ENCODE assay signal across 8 cellular contexts in the genomic region with DNA sequence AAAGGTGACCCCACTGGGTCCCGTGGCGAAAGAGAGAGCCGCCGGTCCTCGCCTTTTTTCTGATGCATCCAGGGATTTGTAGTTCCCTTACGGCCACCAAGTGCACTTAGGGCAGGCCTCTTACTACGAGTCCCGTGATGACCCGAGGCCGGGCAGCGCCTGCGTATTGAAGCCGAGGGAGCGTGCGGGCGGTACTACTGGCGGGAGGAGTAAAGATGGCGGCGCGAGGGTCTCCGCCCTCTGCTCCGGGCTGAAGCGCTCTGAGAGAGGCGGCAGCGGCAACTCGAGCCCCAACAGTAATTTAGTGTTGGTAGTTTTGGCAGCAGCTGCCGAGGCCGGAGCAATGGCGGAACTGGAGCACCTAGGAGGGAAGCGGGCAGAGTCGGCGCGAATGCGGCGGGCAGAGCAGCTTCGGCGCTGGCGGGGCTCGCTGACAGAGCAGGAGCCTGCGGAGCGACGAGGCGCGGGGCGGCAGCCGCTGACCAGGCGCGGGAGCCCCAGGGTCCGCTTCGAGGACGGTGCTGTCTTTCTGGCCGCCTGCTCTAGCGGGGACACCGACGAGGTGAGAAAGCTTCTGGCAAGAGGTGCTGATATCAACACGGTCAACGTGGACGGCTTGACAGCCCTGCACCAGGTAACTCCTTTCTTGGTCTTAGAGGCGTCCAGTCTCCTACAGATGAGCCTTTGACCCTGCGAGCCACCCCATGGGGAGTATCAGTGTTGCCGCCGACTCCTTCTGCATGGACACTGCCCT. TPM values are rescaled to one million over a fixed set of nuclear protein-coding genes. Genes with fewer than 3 reads are reported as not detected.
DNase-seq lines count a peak whose midpoint lies in the region; ATAC-seq, FAIRE-seq and TF ChIP-seq lines count a peak whose summit lies in the region.

A gene with protein sequence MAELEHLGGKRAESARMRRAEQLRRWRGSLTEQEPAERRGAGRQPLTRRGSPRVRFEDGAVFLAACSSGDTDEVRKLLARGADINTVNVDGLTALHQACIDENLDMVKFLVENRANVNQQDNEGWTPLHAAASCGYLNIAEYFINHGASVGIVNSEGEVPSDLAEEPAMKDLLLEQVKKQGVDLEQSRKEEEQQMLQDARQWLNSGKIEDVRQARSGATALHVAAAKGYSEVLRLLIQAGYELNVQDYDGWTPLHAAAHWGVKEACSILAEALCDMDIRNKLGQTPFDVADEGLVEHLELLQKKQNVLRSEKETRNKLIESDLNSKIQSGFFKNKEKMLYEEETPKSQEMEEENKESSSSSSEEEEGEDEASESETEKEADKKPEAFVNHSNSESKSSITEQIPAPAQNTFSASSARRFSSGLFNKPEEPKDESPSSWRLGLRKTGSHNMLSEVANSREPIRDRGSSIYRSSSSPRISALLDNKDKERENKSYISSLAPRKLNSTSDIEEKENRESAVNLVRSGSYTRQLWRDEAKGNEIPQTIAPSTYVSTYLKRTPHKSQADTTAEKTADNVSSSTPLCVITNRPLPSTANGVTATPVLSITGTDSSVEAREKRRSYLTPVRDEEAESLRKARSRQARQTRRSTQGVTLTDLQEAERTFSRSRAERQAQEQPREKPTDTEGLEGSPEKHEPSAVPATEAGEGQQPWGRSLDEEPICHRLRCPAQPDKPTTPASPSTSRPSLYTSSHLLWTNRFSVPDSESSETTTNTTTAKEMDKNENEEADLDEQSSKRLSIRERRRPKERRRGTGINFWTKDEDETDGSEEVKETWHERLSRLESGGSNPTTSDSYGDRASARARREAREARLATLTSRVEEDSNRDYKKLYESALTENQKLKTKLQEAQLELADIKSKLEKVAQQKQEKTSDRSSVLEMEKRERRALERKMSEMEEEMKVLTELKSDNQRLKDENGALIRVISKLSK (plus strand): TSS at position 191 of the 754 bp plus-strand sequence. CDS start 153 bp downstream, at position 344.

- H3K79me2 ChIP-seq in smooth muscle cell (ENCODE audit: low read depth) = peaks cover 32% of the 10 kb centered on the region

- WGBS in smooth muscle cell (ENCODE audit: low lambda C conversion rate) = 1% methylated on average over 62 of the region's 62 CpGs

- peak within 1 kb of the TSS; percentile 90 for H3K4me2 ChIP-seq in smooth muscle cell

- H4K20me1 ChIP-seq in smooth muscle cell (ENCODE audit: low read depth) = peaks cover 8% of the 10 kb centered on the region

- peak within 1 kb of the TSS; percentile 100 for H3K9ac ChIP-seq in smooth muscle cell (ENCODE audit: low read depth)

- H3K27me3 ChIP-seq in WERI-Rb-1 (ENCODE audit: insufficient read depth, low read depth, severe bottlenecking) (no peaks in the 10 kb centered on the region), bronchial epithelial cell (ENCODE audit: control insufficient read depth, insufficient read depth, low read length) (no peaks in the 10 kb centered on the region), smooth muscle cell (ENCODE audit: low read depth) (no peaks in the 10 kb centered on the region)

- in situ Hi-C loops in ACHN (cut with HindIII; ENCODE audit: low pct_ligation_motif_present, low pct_unique_long_range_greater_than_20kb, low sequenced_read_pairs) = no loop called here

- ATAC-seq in GM18873 (IDR thresholded peaks at IDR 0.05; ENCODE audit: low FRiP score, unreplicated experiment) = peak; percentile 92
- peak; percentile 95 for ATAC-seq in HG03139 (IDR thresholded peaks at IDR 0.05; ENCODE audit: unreplicated experiment)

- TF ChIP-seq CTCF in WERI-Rb-1 (IDR thresholded peaks at IDR 0.05; ENCODE audit: low read depth, low read length) (peak; percentile 13; the same call in 1 of the 2 replicates), bronchial epithelial cell (IDR thresholded peaks at IDR 0.05; ENCODE audit: insufficient read depth, low read length, severe bottlenecking) (no peak), smooth muscle cell (IDR thresholded peaks at IDR 0.05; ENCODE audit: borderline replicate concordance, insufficient read depth, poor library complexity, severe bottlenecking) (no peak)

- peak; percentile 99 for DNase-seq in ACHN
- DNase-seq in NCI-H2227 (lab: John Stamatoyannopoulos, UW; ENCODE audit: unreplicated experiment) = peak; percentile 99
- DNase-seq in WERI-Rb-1 = peak; percentile 100
- DNase-seq in bronchial epithelial cell (ENCODE audit: low read depth) = peak; percentile 97
- peak; percentile 87 for DNase-seq in iPS-NIHi11 (ENCODE audit: low spot score)
- DNase-seq in smooth muscle cell (lab: John Stamatoyannopoulos, UW; ENCODE audit: unreplicated experiment) = peak; percentile 84

- H3K4me1 ChIP-seq in smooth muscle cell (ENCODE audit: low read depth) = peaks cover 9% of the 10 kb centered on the region

- H3K4me3 ChIP-seq in WERI-Rb-1 (ENCODE audit: low read depth, low read length) = peak within 1 kb of the TSS; percentile 64
- peak within 1 kb of the TSS; percentile 64 for H3K4me3 ChIP-seq in bronchial epithelial cell (ENCODE audit: low read depth, low read length)
- H3K4me3 ChIP-seq in smooth muscle cell = peak within 1 kb of the TSS; percentile 85

- H3K36me3 ChIP-seq in WERI-Rb-1 (peaks cover 9% of the 10 kb centered on the region; the same call in 1 of the 2 replicates), bronchial epithelial cell (ENCODE audit: control insufficient read depth, insufficient read depth, low read length) (no peaks in the 10 kb centered on the region), smooth muscle cell (ENCODE audit: low read depth) (no peaks in the 10 kb centered on the region)

- no peaks in the 10 kb centered on the region for H3F3A ChIP-seq in smooth muscle cell (ENCODE audit: low read depth)

- peak within 1 kb of the TSS; percentile 83 for H3K27ac ChIP-seq in WERI-Rb-1
- H3K27ac ChIP-seq in smooth muscle cell (ENCODE audit: low read depth) = peak within 1 kb of the TSS; percentile 98

- no peak for FAIRE-seq in bronchial epithelial cell (lab: Jason Lieb, UNC)

- no peaks in the 10 kb centered on the region for H3K9me3 ChIP-seq in WERI-Rb-1 (ENCODE audit: severe bottlenecking)
- H3K9me3 ChIP-seq in smooth muscle cell (replicated peaks; ENCODE audit: low read depth) = no peaks in the 10 kb centered on the region

- peak within 1 kb of the TSS; percentile 85 for H2AFZ ChIP-seq in smooth muscle cell (ENCODE audit: low read depth)

RNA-seq across cellular contexts. Expression of the gene that starts here (rescaled TPM):
- total RNA-seq in bronchial epithelial cell (8.7 and 16.4 TPM in 2 replicates), smooth muscle cell (6.7 and 22.3 TPM in 2 replicates)
- polyA plus RNA-seq in smooth muscle cell = 2.8 and 7.7 TPM in 2 replicates

Comparison
In these comparisons a context has a peak if more than half of its experiments do, and no peak if none do; other contexts are left out.
1. Peak in every context shown above with its lines: DNase-seq, ATAC-seq, H3K4me3 ChIP-seq and H3K27ac ChIP-seq.